Comparison of ENCODE assay signal across 23 cellular contexts in genomic region chr2:10076511-10076910, GRCh38. TPM values are rescaled to one million over a fixed set of nuclear protein-coding genes. Genes with fewer than 3 reads are reported as not detected.
"Had no signal": no experiment of that assay in that cellular context is flagged by ENCODE, and none has a peak within 500 bp of the region (broad histone marks: within the 10 kb centered on the region; RNA-seq: fewer than 3 reads in every experiment).

No MANE protein-coding gene starts in this region.

- FAIRE-seq: bronchial epithelial cell had no signal

- H3K27me3 ChIP-seq: ascending aorta, body of pancreas had no signal

- ATAC-seq: activated CD4-positive, CD25-positive, alpha-beta regulatory T cell treated with anti-CD3 and anti-CD28 coated beads, Interleukin-2, amount 50 U/mL, for 24 hours; activated CD8-positive, alpha-beta T cell treated with anti-CD3 and anti-CD28 coated beads, Interleukin-2, amount 10 ng/mL, durations not matched to agents 7 days and 5 days; activated naive CD4-positive, alpha-beta T cell treated with anti-CD3 and anti-CD28 coated beads, Interleukin-2, amount 50 U/mL, for 72 hours; activated naive CD8-positive, alpha-beta T cell treated with anti-CD3 and anti-CD28 coated beads, Interleukin-2, amount 50 U/mL, for 24 hours; body of pancreas; PC-3 had no signal

- H3K4me3 ChIP-seq: ascending aorta, body of pancreas had no signal

- H3K36me3 ChIP-seq: ascending aorta had no signal

- DNase-seq: activated CD4-positive, alpha-beta T cell treated with anti-CD3 and anti-CD28 coated beads for 4 hours; activated CD4-positive, alpha-beta T cell treated with anti-CD3 and anti-CD28 coated beads, Interleukin-2, amount 50 U/mL, for 4 hours; activated CD8-positive, alpha-beta memory T cell treated with anti-CD3 and anti-CD28 coated beads, Interleukin-2, amount 50 U/mL, for 48 hours; activated CD8-positive, alpha-beta T cell treated with anti-CD3 and anti-CD28 coated beads, Interleukin-2, amount 10 ng/mL, durations not matched to agents 7 days and 5 days; activated naive CD8-positive, alpha-beta T cell treated with anti-CD3 and anti-CD28 coated beads, Interleukin-2, amount 50 U/mL, for 24 hours; activated T-cell treated with anti-CD3 and anti-CD28 coated beads, Interleukin-2, amount 50 U/mL, for 1 hour; amniotic stem cell; body of pancreas; Karpas-422; MM.1S; NCI-H1105; NCI-H1436; NCI-H1694 treated with DMSO at 0.1 percent for 48 hours; NCI-H2029 treated with DMSO at 0.1 percent for 48 hours; NCI-H345; NCI-H510A; NCI-H526 treated with DMSO at 0.1 percent for 48 hours; PC-3; SHP77 treated with DMSO at 0.1 percent for 48 hours had no signal

- H3K27ac ChIP-seq: ascending aorta had no signal

- H3K9me3 ChIP-seq: ascending aorta, body of pancreas had no signal

RNA-seq across cellular contexts. Expression of gene CYS1, which starts 3.7 kb away (rescaled TPM):
- total RNA-seq: activated naive CD4-positive, alpha-beta T cell treated with anti-CD3 and anti-CD28 coated beads, Interleukin-2, amount 50 U/mL, for 72 hours had no signal

RNA-seq across cellular contexts. Expression of gene RRM2, which starts 46.0 kb away (rescaled TPM):
- total RNA-seq: ascending aorta, body of pancreas had no signal
